In the genomic region with DNA sequence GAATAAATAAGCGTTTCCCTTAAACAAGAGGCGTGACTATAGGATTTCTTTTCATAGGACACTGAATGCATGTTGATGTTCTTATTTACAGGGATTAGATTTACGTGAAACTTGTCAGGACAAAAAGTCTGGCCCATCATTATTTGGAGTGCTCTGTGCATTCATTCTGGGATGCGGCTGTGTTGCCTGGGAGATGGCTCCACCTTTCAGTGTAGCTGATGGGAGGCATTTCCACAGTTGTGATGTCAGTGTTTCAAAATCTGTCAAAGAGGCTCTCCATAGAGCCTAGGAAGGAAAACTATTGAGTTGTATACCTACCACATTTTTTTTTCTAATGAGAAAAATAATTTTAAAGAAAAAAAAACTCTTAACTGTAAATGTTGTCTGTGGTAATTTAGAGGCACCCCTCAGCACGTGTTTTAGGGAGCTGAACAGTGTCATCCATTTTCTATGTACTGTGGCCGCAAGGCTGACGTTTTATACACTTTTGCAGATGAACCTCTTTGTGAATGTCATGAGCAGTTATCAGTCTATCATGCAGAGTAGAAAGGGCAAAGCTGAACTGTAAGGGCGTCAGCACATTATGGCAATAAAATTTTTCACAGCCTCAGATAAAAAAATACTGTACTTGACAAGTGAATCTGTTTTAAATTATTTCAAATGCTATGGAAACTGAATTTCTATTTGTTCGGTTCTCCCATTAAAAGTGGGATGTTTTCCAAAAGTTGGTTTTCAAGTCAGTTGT, we compare ENCODE assay signal across 21 cellular contexts.
DNase-seq lines count a peak whose midpoint lies in the region; ATAC-seq and TF ChIP-seq lines count a peak whose summit lies in the region.
"Had no signal": no experiment of that assay in that cellular context is flagged by ENCODE, and none has a peak within 500 bp of the region (broad histone marks: within the 10 kb centered on the region; RNA-seq: fewer than 3 reads in every experiment).

No MANE protein-coding gene starts in this region.

- H3K18ac ChIP-seq in mesendoderm (ENCODE audit: low read length): no peak overlapping the region

- no peak overlapping the region for H3K4ac ChIP-seq in mesendoderm (ENCODE audit: low read depth, low read length)

- H2BK15ac ChIP-seq in mesendoderm (replicated peaks; ENCODE audit: low read depth): no peak overlapping the region

- H3K4me3 ChIP-seq in GM23338: no peak overlapping the region
- H3K4me3 ChIP-seq in HUES6 (ENCODE audit: low read depth, low read length): no peak overlapping the region
- H3K4me3 ChIP-seq in mesendoderm (ENCODE audit: low read length): no peak overlapping the region
- H3K4me3 ChIP-seq: BLaER1, GM23248 had no signal

- H3K27me3 Mint-ChIP-seq in GM23338 (ENCODE audit: insufficient read depth, low read depth, poor library complexity): peaks cover 2% of the 10 kb centered on the region
- no peaks in the 10 kb centered on the region for H3K27me3 Mint-ChIP-seq in activated naive CD4-positive, alpha-beta T cell treated with anti-CD3 and anti-CD28 coated beads, Interleukin-2, amount 10 ng/mL, durations not matched to agents 7 days and 5 days
- H3K27me3 Mint-ChIP-seq: CD4-positive, alpha-beta T cell had no signal

- peaks cover 36% of the 10 kb centered on the region for H3K4me1 Mint-ChIP-seq in GM23338
- H3K4me1 Mint-ChIP-seq in activated naive CD4-positive, alpha-beta T cell treated with anti-CD3 and anti-CD28 coated beads, Interleukin-2, amount 10 ng/mL, durations not matched to agents 7 days and 5 days: no peaks in the 10 kb centered on the region

- H3K36me3 ChIP-seq in GM23338 (ENCODE audit: insufficient read depth): no peaks in the 10 kb centered on the region
- peaks cover 12% of the 10 kb centered on the region for H3K36me3 ChIP-seq in HUES6 (ENCODE audit: control insufficient read depth, insufficient read depth, low read length)
- no peaks in the 10 kb centered on the region for H3K36me3 ChIP-seq in mesendoderm (ENCODE audit: control insufficient read depth, insufficient read depth, low read length)

- H3K9me3 ChIP-seq in HUES6 (ENCODE audit: control insufficient read depth, insufficient read depth, low read depth, low read length): peaks cover 7% of the 10 kb centered on the region

- H3K9ac ChIP-seq in HUES6 (ENCODE audit: low read length): no peak overlapping the region
- no peak overlapping the region for H3K9ac ChIP-seq in mesendoderm (ENCODE audit: low read length)
- H3K9ac ChIP-seq: BLaER1, GM23248, KMS-11 had no signal

- H2BK120ac ChIP-seq in mesendoderm (ENCODE audit: low read depth, low read length): peak overlapping the region; percentile 67

- H4K8ac ChIP-seq in mesendoderm (ENCODE audit: low read depth, low read length): no peak overlapping the region

- H2BK5ac ChIP-seq in mesendoderm (ENCODE audit: low read length): no peak overlapping the region

- no peaks in the 10 kb centered on the region for H4K20me1 ChIP-seq in GM23338 (replicated peaks; ENCODE audit: insufficient read depth)
- H4K20me1 ChIP-seq: BLaER1 had no signal

- ATAC-seq in GM23338: no peak
- ATAC-seq in esophagus mucosa: peak; percentile 13
- no peak for ATAC-seq in GM18502 (IDR thresholded peaks at IDR 0.05; ENCODE audit: poor library complexity, unreplicated experiment)

- no peak overlapping the region for H2AK5ac ChIP-seq in mesendoderm (ENCODE audit: low read length)

- H3K9me3 Mint-ChIP-seq in GM23338: peaks cover 12% of the 10 kb centered on the region; the same call in 2 of the 3 replicates
- H3K9me3 Mint-ChIP-seq in activated naive CD4-positive, alpha-beta T cell treated with anti-CD3 and anti-CD28 coated beads, Interleukin-2, amount 10 ng/mL, durations not matched to agents 7 days and 5 days: peaks cover 8% of the 10 kb centered on the region

- TF ChIP-seq CTCF in GM23338 (conservative IDR thresholded peaks at IDR 0.05; ENCODE audit: low read depth in 2 of 2): no peak

- H3F3A ChIP-seq in GM23338 (replicated peaks; ENCODE audit: low read depth): no peaks in the 10 kb centered on the region

- H3K56ac ChIP-seq in mesendoderm (ENCODE audit: low read length): no peak overlapping the region

- H3K27ac Mint-ChIP-seq in GM23338: peak overlapping the region; percentile 82; the same call in 1 of the 2 replicates
- H3K27ac Mint-ChIP-seq in activated naive CD4-positive, alpha-beta T cell treated with anti-CD3 and anti-CD28 coated beads, Interleukin-2, amount 10 ng/mL, durations not matched to agents 7 days and 5 days: no peak overlapping the region
- H3K27ac Mint-ChIP-seq: CD4-positive, alpha-beta T cell had no signal

- H2AFZ ChIP-seq in GM23338: no peak overlapping the region
- H2AFZ ChIP-seq: GM23248 had no signal

- no peak overlapping the region for H3K4me3 Mint-ChIP-seq in GM23338
- no peak overlapping the region for H3K4me3 Mint-ChIP-seq in activated naive CD4-positive, alpha-beta T cell treated with anti-CD3 and anti-CD28 coated beads, Interleukin-2, amount 10 ng/mL, durations not matched to agents 7 days and 5 days
- H3K4me3 Mint-ChIP-seq: CD4-positive, alpha-beta T cell had no signal

- no peak overlapping the region for H3K23ac ChIP-seq in mesendoderm (ENCODE audit: low read length)

- H3K27me3 ChIP-seq in GM23338 (ENCODE audit: insufficient read depth): no peaks in the 10 kb centered on the region
- H3K27me3 ChIP-seq in HUES6 (ENCODE audit: control insufficient read depth, insufficient read depth, low read length): no peaks in the 10 kb centered on the region
- H3K27me3 ChIP-seq in mesendoderm (ENCODE audit: insufficient read depth, low read length, poor library complexity): no peaks in the 10 kb centered on the region
- H3K27me3 ChIP-seq: BLaER1 had no signal

- H3K36me3 Mint-ChIP-seq in GM23338 (ENCODE audit: low read depth): peaks cover 21% of the 10 kb centered on the region
- peaks cover 10% of the 10 kb centered on the region for H3K36me3 Mint-ChIP-seq in activated naive CD4-positive, alpha-beta T cell treated with anti-CD3 and anti-CD28 coated beads, Interleukin-2, amount 10 ng/mL, durations not matched to agents 7 days and 5 days

- no peak overlapping the region for H4K5ac ChIP-seq in mesendoderm (ENCODE audit: low read length)

- 100% methylated on average over 1 of the region's 9 CpGs for WGBS in mesendoderm (ENCODE audit: extremely low coverage, insufficient coverage, low lambda C conversion rate)

- CTCF ChIA-PET in activated naive CD4-positive, alpha-beta T cell treated with anti-CD3 and anti-CD28 coated beads, Interleukin-2, amount 10 ng/mL, durations not matched to agents 7 days and 5 days (lab: Charles Lee): no interaction called here

- no peaks in the 10 kb centered on the region for H3K79me1 ChIP-seq in mesendoderm (ENCODE audit: low read length)

- H3K4me1 ChIP-seq in GM23338 (ENCODE audit: insufficient read depth) (peaks cover 25% of the 10 kb centered on the region), HUES6 (ENCODE audit: control insufficient read depth, insufficient read depth, low read length) (peaks cover 22% of the 10 kb centered on the region), mesendoderm (ENCODE audit: control insufficient read depth, low read depth, low read length) (no peaks in the 10 kb centered on the region)
- H3K4me1 ChIP-seq: BLaER1 had no signal

- H3K27ac ChIP-seq in GM23338 (ENCODE audit: low read depth): peak overlapping the region; percentile 86
- H3K27ac ChIP-seq in HUES6 (ENCODE audit: low read depth, low read length): peak overlapping the region; percentile 79
- H3K27ac ChIP-seq in mesendoderm (ENCODE audit: low read depth, low read length): no peak overlapping the region
- no peak overlapping the region for H3K27ac ChIP-seq in substantia nigra (ENCODE audit: low read depth, low read length, poor library complexity, severe bottlenecking)
- H3K27ac ChIP-seq: BLaER1, GM23248, HL-60, KMS-11 had no signal

- DNase-seq in GM23338 (ENCODE audit: low spot score) (no peak), mesendoderm (no peak), substantia nigra (lab: John Stamatoyannopoulos, UW) (no peak)
- DNase-seq in activated naive CD4-positive, alpha-beta T cell treated with anti-CD3 and anti-CD28 coated beads, Interleukin-2, amount 10 ng/mL, durations not matched to agents 7 days and 5 days: no peak
- DNase-seq: CD4-positive, alpha-beta T cell; COR-L47; DMS79; GM23248; IMR-90; NCI-H1092 treated with DMSO at 0.1 percent for 48 hours; NCI-H1436 treated with DMSO at 0.1 percent for 48 hours; NCI-H1930; NCI-H2171; NCI-H345; NCI-H524 had no signal

- no peak overlapping the region for H3K4me2 ChIP-seq in GM23338
- H3K4me2 ChIP-seq in mesendoderm (ENCODE audit: low read length): no peak overlapping the region
- H3K4me2 ChIP-seq: BLaER1, KMS-11 had no signal

- H3K79me2 ChIP-seq in GM23338 (replicated peaks; ENCODE audit: insufficient read depth) (no peaks in the 10 kb centered on the region), mesendoderm (ENCODE audit: control insufficient read depth, insufficient read depth, low read length) (no peaks in the 10 kb centered on the region)

- no peaks in the 10 kb centered on the region for H3K9me2 ChIP-seq in GM23338 (ENCODE audit: insufficient read depth)

TF ChIP-seq in GM23338, 12 proteins besides CTCF, POLR2A, EP300 and RAD21 (continues in another document):
- TF ChIP-seq NANOG (IDR thresholded peaks at IDR 0.05; ENCODE audit: borderline replicate concordance) (no peak), EZH2phosphoT487 (IDR thresholded peaks at IDR 0.05; ENCODE audit: unreplicated experiment) (no peak), ZNF114 (CRISPR knock-in tag; IDR thresholded peaks at IDR 0.05) (no peak), EZH2 (IDR thresholded peaks at IDR 0.05; ENCODE audit: low read depth, unreplicated experiment) (no peak), JUNB (IDR thresholded peaks at IDR 0.05; ENCODE audit: unreplicated experiment) (no peak)

Comparison
In these comparisons a context has a peak if more than half of its experiments do, and no peak if none do; other contexts are left out.
1. H3K27ac ChIP-seq: peak in GM23338 (single experiment) and HUES6 (single experiment); none in mesendoderm (single experiment) and substantia nigra (single experiment).